In the genomic region with DNA sequence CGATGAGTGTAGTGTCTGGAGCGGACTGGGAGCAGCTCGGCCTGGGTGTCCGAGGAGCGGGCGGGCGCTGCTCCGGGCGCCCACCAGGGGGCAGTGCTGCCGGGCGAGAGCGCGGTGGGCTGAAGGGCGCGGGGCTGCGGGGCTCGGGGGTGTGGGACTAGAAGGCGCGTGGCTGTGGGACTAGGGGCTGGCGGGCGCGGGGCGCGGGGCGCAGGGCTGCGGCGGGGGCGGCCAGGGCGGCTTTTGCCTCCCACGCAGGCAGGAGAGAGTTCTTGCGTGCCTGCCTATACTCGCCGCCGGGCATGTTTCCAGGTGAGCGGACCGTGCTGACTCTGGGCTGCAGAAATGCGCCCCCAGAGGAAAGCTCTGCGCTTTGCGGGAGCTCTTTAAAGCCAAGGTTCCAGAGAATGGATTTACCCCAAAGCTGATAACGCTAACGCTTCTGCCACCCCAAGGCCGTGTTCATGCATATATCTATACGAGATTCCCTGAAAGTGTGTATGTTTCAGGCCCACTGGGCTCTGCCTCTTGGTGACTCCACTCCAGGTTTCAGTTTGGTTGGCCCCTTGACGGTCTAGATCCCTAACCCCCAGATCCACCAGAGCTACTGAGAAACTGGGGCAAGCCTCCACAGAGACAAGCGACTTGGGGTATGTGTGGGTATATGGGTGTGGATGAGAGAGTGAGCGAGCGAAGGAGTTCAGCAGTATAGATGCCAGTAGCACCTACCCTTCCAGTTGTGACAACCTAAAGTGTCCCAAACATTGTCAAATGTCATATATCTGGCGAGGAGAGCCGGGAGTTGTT, we compare ENCODE assay signal across 8 cellular contexts. TPM values are rescaled to one million over a fixed set of nuclear protein-coding genes. Genes with fewer than 3 reads are reported as not detected.
A peak's percentile ranks its signal among the peaks of the same experiment; 100 is the strongest.
DNase-seq lines count a peak whose midpoint lies in the region; ATAC-seq and TF ChIP-seq lines count a peak whose summit lies in the region.

No MANE protein-coding gene starts in this region.

- TF ChIP-seq CTCF in GM12874 (IDR thresholded peaks at IDR 0.05; ENCODE audit: insufficient read depth, low read depth, low read length) (peak; percentile 89), chondrocyte (IDR thresholded peaks at IDR 0.05) (peak; percentile 90)

- peaks cover 12% of the 10 kb centered on the region for H3K4me1 Mint-ChIP-seq in chondrocyte (ENCODE audit: low read depth)

- peak overlapping the region; percentile 78 for H3K4me3 Mint-ChIP-seq in chondrocyte (ENCODE audit: unreplicated experiment)

- H3K36me3 Mint-ChIP-seq in chondrocyte (ENCODE audit: low read depth) = no peaks in the 10 kb centered on the region

- peak; percentile 87 for ATAC-seq in HG02571 (IDR thresholded peaks at IDR 0.05; ENCODE audit: unreplicated experiment)

- peak; percentile 87 for DNase-seq in NAMALWA (ENCODE audit: low spot score)
- peak; percentile 45 for DNase-seq in activated CD4-positive, alpha-beta T cell treated with anti-CD3 and anti-CD28 coated beads for 1 hour
- no peak for DNase-seq in chondrocyte (ENCODE audit: low spot score)
- DNase-seq in left kidney (ENCODE audit: low read depth, low spot score) = peak; percentile 86
- DNase-seq in stimulated activated CD4-positive, alpha-beta T cell treated with anti-CD3 and anti-CD28 coated beads, Interleukin-1b, Interleukin-23, amount 100 ng/mL, for 4 hours (ENCODE audit: low read depth in 2 of 2) = peak; percentile 48 to 61
- DNase-seq in NK-92 (lab: John Stamatoyannopoulos, UW; ENCODE audit: unreplicated experiment) = no peak

- H3K27ac Mint-ChIP-seq in chondrocyte (ENCODE audit: unreplicated experiment) = no peak overlapping the region

- H3K27me3 Mint-ChIP-seq in chondrocyte (ENCODE audit: low read depth) = peaks cover 6% of the 10 kb centered on the region

- no peaks in the 10 kb centered on the region for H3K9me3 Mint-ChIP-seq in chondrocyte (ENCODE audit: low read depth)

RNA-seq across cellular contexts. Expression of a gene that starts 56.2 kb away (rescaled TPM):
- total RNA-seq in chondrocyte = 0.48 to 0.79 TPM (median 0.65 TPM) in 3 replicates

Comparison
In these comparisons a context has a peak if more than half of its experiments do, and no peak if none do; other contexts are left out.
1. DNase-seq: peak in NAMALWA (single experiment), activated CD4-positive, alpha-beta T cell treated with anti-CD3 and anti-CD28 coated beads for 1 hour (single experiment), left kidney (single experiment) and stimulated activated CD4-positive, alpha-beta T cell treated with anti-CD3 and anti-CD28 coated beads, Interleukin-1b, Interleukin-23, amount 100 ng/mL, for 4 hours (2 of 2); none in chondrocyte (single experiment) and NK-92 (single experiment).